1 cellular context compared by ENCODE assay signal in genomic region chr6:27761391-27761790, GRCh38.
TF ChIP-seq lines count a peak whose summit lies in the region.

No MANE protein-coding gene starts in this region.

TF ChIP-seq in SK-N-SH treated with all-trans-retinoic acid at 6 μM for 48 hours, 23 proteins besides CTCF, POLR2A, EP300 and RAD21 (continued from another document):
- TF ChIP-seq, protein P1, sequence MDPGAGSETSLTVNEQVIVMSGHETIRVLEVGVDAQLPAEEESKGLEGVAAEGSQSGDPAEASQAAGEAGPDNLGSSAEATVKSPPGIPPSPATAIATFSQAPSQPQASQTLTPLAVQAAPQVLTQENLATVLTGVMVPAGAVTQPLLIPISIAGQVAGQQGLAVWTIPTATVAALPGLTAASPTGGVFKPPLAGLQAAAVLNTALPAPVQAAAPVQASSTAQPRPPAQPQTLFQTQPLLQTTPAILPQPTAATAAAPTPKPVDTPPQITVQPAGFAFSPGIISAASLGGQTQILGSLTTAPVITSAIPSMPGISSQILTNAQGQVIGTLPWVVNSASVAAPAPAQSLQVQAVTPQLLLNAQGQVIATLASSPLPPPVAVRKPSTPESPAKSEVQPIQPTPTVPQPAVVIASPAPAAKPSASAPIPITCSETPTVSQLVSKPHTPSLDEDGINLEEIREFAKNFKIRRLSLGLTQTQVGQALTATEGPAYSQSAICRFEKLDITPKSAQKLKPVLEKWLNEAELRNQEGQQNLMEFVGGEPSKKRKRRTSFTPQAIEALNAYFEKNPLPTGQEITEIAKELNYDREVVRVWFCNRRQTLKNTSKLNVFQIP (CRISPR knock-in tag; IDR thresholded peaks at IDR 0.05; ENCODE audit: borderline replicate concordance, low read depth): no peak
- no peak for TF ChIP-seq ZNF565 (CRISPR knock-in tag; conservative IDR thresholded peaks at IDR 0.05; ENCODE audit: low read depth)
- no peak for TF ChIP-seq ESRRG (CRISPR knock-in tag; IDR thresholded peaks at IDR 0.05)
- TF ChIP-seq ARNTL (CRISPR knock-in tag; IDR thresholded peaks at IDR 0.05; ENCODE audit: borderline replicate concordance, low read depth): no peak
